10 cellular contexts compared by ENCODE assay signal in genomic region chr11:22626573-22627239, GRCh38. TPM values are rescaled to one million over a fixed set of nuclear protein-coding genes. Genes with fewer than 3 reads are reported as not detected.
DNase-seq lines count a peak whose midpoint lies in the region; ATAC-seq, FAIRE-seq and TF ChIP-seq lines count a peak whose summit lies in the region.
"Had no signal": no experiment of that assay in that cellular context is flagged by ENCODE, and none has a peak within 500 bp of the region (broad histone marks: within the 10 kb centered on the region; RNA-seq: fewer than 3 reads in every experiment).

No MANE protein-coding gene starts in this region.

- H3K4me1 Mint-ChIP-seq in activated CD4-positive, alpha-beta T cell treated with anti-CD3 and anti-CD28 coated beads for 36 hours: peaks cover 29% of the 10 kb centered on the region

- no peaks in the 10 kb centered on the region for H3K27me3 Mint-ChIP-seq in activated CD4-positive, alpha-beta T cell treated with anti-CD3 and anti-CD28 coated beads for 36 hours

- H3K36me3 ChIP-seq in Panc1 (ENCODE audit: control insufficient read depth, insufficient read depth, low read length): no peaks in the 10 kb centered on the region
- H3K36me3 ChIP-seq in skeletal muscle satellite cell (ENCODE audit: insufficient read depth, low read length): no peaks in the 10 kb centered on the region

- no peak for TF ChIP-seq CTCF in Panc1 (IDR thresholded peaks at IDR 0.05)

- CTCF ChIA-PET in activated CD4-positive, alpha-beta T cell treated with anti-CD3 and anti-CD28 coated beads for 36 hours (lab: Charles Lee): interaction anchor here (0.8 kb wide), 1 partner anchor 202 kb away, joined by 3 read pairs; no protein-coding TSS in a partner anchor
- CTCF ChIA-PET in Panc1 (lab: Charles Lee): no interaction called here

- no peak for DNase-seq in activated CD4-positive, alpha-beta T cell treated with anti-CD3 and anti-CD28 coated beads for 36 hours
- DNase-seq in activated CD4-positive, alpha-beta T cell treated with anti-CD3 and anti-CD28 coated beads for 48 hours: no peak
- DNase-seq in Panc1 (ENCODE audit: low read depth, low spot score) (no peak), globus pallidus (ENCODE audit: low spot score) (peak; percentile 7), AG20443 (ENCODE audit: low spot score) (no peak), frontal cortex (ENCODE audit: low spot score in 2 of 2) (no peak)
- DNase-seq: left ventricle myocardium superior, NCI-H187 had no signal

- POLR2A ChIA-PET in activated CD4-positive, alpha-beta T cell treated with anti-CD3 and anti-CD28 coated beads for 36 hours (lab: Charles Lee): no interaction called here
- POLR2A ChIA-PET in Panc1 (lab: Charles Lee): no interaction called here

- no TSS peak for BruUV-seq in Panc1 (replicated peaks; lab: Mats Ljungman, UMichigan)

- H3K27ac Mint-ChIP-seq in activated CD4-positive, alpha-beta T cell treated with anti-CD3 and anti-CD28 coated beads for 36 hours: peak overlapping the region; percentile 70

- peaks cover 18% of the 10 kb centered on the region for H3K36me3 Mint-ChIP-seq in activated CD4-positive, alpha-beta T cell treated with anti-CD3 and anti-CD28 coated beads for 36 hours (ENCODE audit: low read depth)

- no peak overlapping the region for H3K9ac ChIP-seq in skeletal muscle satellite cell (ENCODE audit: low read depth, low read length)

- H3K9me3 ChIP-seq in Panc1 (ENCODE audit: control insufficient read depth, insufficient read depth, low read depth, low read length): no peaks in the 10 kb centered on the region
- no peaks in the 10 kb centered on the region for H3K9me3 ChIP-seq in skeletal muscle satellite cell (replicated peaks; ENCODE audit: low read length)

- H3K9me3 Mint-ChIP-seq in activated CD4-positive, alpha-beta T cell treated with anti-CD3 and anti-CD28 coated beads for 36 hours (ENCODE audit: low read depth): no peaks in the 10 kb centered on the region

- H3K27me3 ChIP-seq in Panc1 (ENCODE audit: control insufficient read depth, insufficient read depth, low read length) (no peaks in the 10 kb centered on the region), skeletal muscle satellite cell (ENCODE audit: control insufficient read depth, insufficient read depth, low read length) (no peaks in the 10 kb centered on the region)

- peak overlapping the region; percentile 96 for H3K27ac ChIP-seq in Panc1 (ENCODE audit: low read length)

- H3K4me3 ChIP-seq in Panc1 (ENCODE audit: low read depth in 2 of 2, low read length in 2 of 2) (peak overlapping the region in 1 of 2 experiments; percentile 81; a peak in 2 of 4 replicates), skeletal muscle satellite cell (ENCODE audit: low read length) (peak overlapping the region; percentile 98)

- no peak for ATAC-seq in activated CD4-positive, alpha-beta T cell treated with anti-CD3 and anti-CD28 coated beads for 36 hours
- no peak for ATAC-seq in Panc1
- no peak for ATAC-seq in HG03460 (IDR thresholded peaks at IDR 0.05; ENCODE audit: unreplicated experiment)

- H3K4me1 ChIP-seq in Panc1 (ENCODE audit: control insufficient read depth, insufficient read depth, low read length) (0 out of 2 replicates have a peak, but pooled peaks cover 9% of the 10 kb centered on the region), skeletal muscle satellite cell (ENCODE audit: control insufficient read depth, insufficient read depth, low read length) (peaks cover 8% of the 10 kb centered on the region)

- H3K4me2 ChIP-seq in skeletal muscle satellite cell (ENCODE audit: low read length): peak overlapping the region; percentile 97

- FAIRE-seq in frontal cortex (lab: Jason Lieb, UNC): no peak

- peak overlapping the region; percentile 97 for H3K4me3 Mint-ChIP-seq in activated CD4-positive, alpha-beta T cell treated with anti-CD3 and anti-CD28 coated beads for 36 hours

- in situ Hi-C loops in Panc1 (cut with HindIII; ENCODE audit: low pct_unique_long_range_greater_than_20kb, low sequenced_read_pairs): no loop called here

- intact Hi-C loops in activated CD4-positive, alpha-beta T cell treated with anti-CD3 and anti-CD28 coated beads for 36 hours (cut with DNase I, micrococcal nuclease): no loop called here
- intact Hi-C loops in Panc1 (cut with micrococcal nuclease; ENCODE audit: unreplicated experiment): no loop called here

RNA-seq across cellular contexts. Expression of gene FANCF, which starts 1.1 kb away (rescaled TPM):
- total RNA-seq in activated CD4-positive, alpha-beta T cell treated with anti-CD3 and anti-CD28 coated beads for 36 hours: 10 to 100 TPM; 10.3 to 13.7 TPM
- total RNA-seq in Panc1 (2021; ENCODE audit: unreplicated experiment): 11.6 TPM
- polyA plus RNA-seq in Panc1 (2012; ENCODE audit: insufficient read length): 7.0 TPM
- total RNA-seq in skeletal muscle satellite cell (2012; rRNA removed): 9.4 and 10.0 TPM in 2 replicates
- total RNA-seq in frontal cortex: 35.1 TPM

RNA-seq across cellular contexts. Expression of gene GAS2, which starts 39.7 kb away (rescaled TPM):
- total RNA-seq in activated CD4-positive, alpha-beta T cell treated with anti-CD3 and anti-CD28 coated beads for 36 hours: 1 to 10 TPM; 1.3 to 1.4 TPM
- total RNA-seq in Panc1 (2021; ENCODE audit: unreplicated experiment): 0.87 TPM
- polyA plus RNA-seq in Panc1 (2012; ENCODE audit: insufficient read length): 1.2 TPM
- 0.22 and 2.8 TPM in 2 replicates for total RNA-seq in skeletal muscle satellite cell (2012; rRNA removed)
- 8.6 TPM for total RNA-seq in frontal cortex
